In genomic region chr5:96260009-96260408, GRCh38 we compare ENCODE assay signal across 25 cellular contexts.
A peak's percentile ranks its signal among the peaks of the same experiment; 100 is the strongest.
DNase-seq lines count a peak whose midpoint lies in the region; TF ChIP-seq lines count a peak whose summit lies in the region.
"Had no signal": no experiment of that assay in that cellular context is flagged by ENCODE, and none has a peak within 500 bp of the region (broad histone marks: within the 10 kb centered on the region; RNA-seq: fewer than 3 reads in every experiment).

No MANE protein-coding gene starts in this region.

- H3K4me1 Mint-ChIP-seq in nephron = no peaks in the 10 kb centered on the region
- H3K4me1 Mint-ChIP-seq: natural killer cell had no signal

- DNase-seq in coronary artery (ENCODE audit: low spot score) (no peak), mucosa of gallbladder (ENCODE audit: low spot score) (no peak), pons (ENCODE audit: low spot score) (no peak), NOMO-1 (lab: John Stamatoyannopoulos, UW; ENCODE audit: unreplicated experiment in 2 of 2) (no peak), caudate nucleus (lab: John Stamatoyannopoulos, UW) (no peak)
- DNase-seq: activated B cell treated with CpG ODN at 0.5 μM for 24 hours; activated CD4-positive, alpha-beta T cell treated with anti-CD3 and anti-CD28 coated beads, Interleukin-2, amount 50 U/mL, for 1 hour; activated CD8-positive, alpha-beta memory T cell treated with anti-CD3 and anti-CD28 coated beads, Interleukin-2, amount 10 ng/mL, durations not matched to agents 7 days and 5 days; activated naive CD4-positive, alpha-beta T cell; activated T-cell treated with anti-CD3 and anti-CD28 coated beads, Interleukin-2, amount 50 U/mL, for 48 hours; adrenal gland; left lung; natural killer cell; NCI-H1048; NCI-H187 treated with DMSO at 0.1 percent for 48 hours; NCI-H526 treated with DMSO at 0.1 percent for 48 hours; right cardiac atrium; stimulated activated CD4-positive, alpha-beta T cell treated with anti-CD3 and anti-CD28 coated beads, Interleukin-12 subunit alpha, Interleukin-12 subunit beta, amount 100 ng/mL, for 4 hours; stimulated activated CD4-positive, alpha-beta T cell treated with anti-CD3 and anti-CD28 coated beads, Interleukin-4, amount 100 ng/mL, for 1 hour had no signal

- H3K36me3 ChIP-seq in OCI-LY3 (replicated peaks; ENCODE audit: low read depth, low read length) = no peaks in the 10 kb centered on the region
- H3K36me3 ChIP-seq: adrenal gland, cardiac muscle cell, left lung had no signal

- H2AFZ ChIP-seq in OCI-LY3 (ENCODE audit: low read depth, low read length) = no peak overlapping the region
- H2AFZ ChIP-seq: parathyroid adenoma had no signal

- no peaks in the 10 kb centered on the region for H3K27me3 ChIP-seq in OCI-LY3 (ENCODE audit: low read depth, low read length)
- H3K27me3 ChIP-seq: adrenal gland, cardiac muscle cell, left lung had no signal

- H3K27ac Mint-ChIP-seq in nephron = peak overlapping the region in 2 of 3 experiments; percentile 65 to 68
- H3K27ac Mint-ChIP-seq: activated B cell treated with CpG ODN at 0.5 μM for 24 hours; activated CD8-positive, alpha-beta memory T cell treated with anti-CD3 and anti-CD28 coated beads, Interleukin-2, amount 10 ng/mL, durations not matched to agents 7 days and 5 days; dendritic cell treated with granulocyte-macrophage colony-stimulating factor and Interleukin-4, amounts not matched to agents 40 ng/mL and 50 ng/mL, for 4 days; natural killer cell had no signal

- H3K79me2 ChIP-seq in OCI-LY3 (ENCODE audit: low read length) = no peaks in the 10 kb centered on the region
- H3K79me2 ChIP-seq: parathyroid adenoma had no signal

- no peaks in the 10 kb centered on the region for H4K20me1 ChIP-seq in OCI-LY3 (ENCODE audit: insufficient read depth, low read length)

- no peak overlapping the region for H3K9ac ChIP-seq in OCI-LY3 (ENCODE audit: low read length)
- H3K9ac ChIP-seq: parathyroid adenoma had no signal

- H3K36me3 Mint-ChIP-seq in nephron (ENCODE audit: low read depth) = no peaks in the 10 kb centered on the region
- H3K36me3 Mint-ChIP-seq: natural killer cell had no signal

- no peaks in the 10 kb centered on the region for H3K27me3 Mint-ChIP-seq in nephron (ENCODE audit: low read depth)
- H3K27me3 Mint-ChIP-seq: activated B cell treated with CpG ODN at 0.5 μM for 24 hours; dendritic cell treated with granulocyte-macrophage colony-stimulating factor and Interleukin-4, amounts not matched to agents 40 ng/mL and 50 ng/mL, for 4 days had no signal

- H3K9me3 ChIP-seq in OCI-LY3 (ENCODE audit: insufficient read depth, low read length) = no peaks in the 10 kb centered on the region
- H3K9me3 ChIP-seq: adrenal gland, left lung had no signal

- TF ChIP-seq CTCF in OCI-LY3 (IDR thresholded peaks at IDR 0.05; ENCODE audit: low read depth, low read length) = no peak
- no peak for TF ChIP-seq CTCF in coronary artery (IDR thresholded peaks at IDR 0.05)
- TF ChIP-seq CTCF in nephron (IDR thresholded peaks at IDR 0.05; ENCODE audit: unreplicated experiment in 3 of 3) = no peak

- peaks cover 37% of the 10 kb centered on the region for H3K4me1 ChIP-seq in OCI-LY3 (ENCODE audit: low read length)
- H3K4me1 ChIP-seq: parathyroid adenoma had no signal

- H3K4me3 Mint-ChIP-seq in nephron = peak overlapping the region in 1 of 3 experiments; percentile 4
- H3K4me3 Mint-ChIP-seq: activated B cell treated with CpG ODN at 0.5 μM for 24 hours; activated CD8-positive, alpha-beta memory T cell treated with anti-CD3 and anti-CD28 coated beads, Interleukin-2, amount 10 ng/mL, durations not matched to agents 7 days and 5 days; dendritic cell treated with granulocyte-macrophage colony-stimulating factor and Interleukin-4, amounts not matched to agents 40 ng/mL and 50 ng/mL, for 4 days; natural killer cell had no signal

- H3K9me3 Mint-ChIP-seq in nephron = no peaks in the 10 kb centered on the region
- H3K9me3 Mint-ChIP-seq: activated B cell treated with CpG ODN at 0.5 μM for 24 hours had no signal

- H3K4me2 ChIP-seq in OCI-LY3 (ENCODE audit: low read length) = peak overlapping the region; percentile 72

- H3K4me3 ChIP-seq in OCI-LY3 (ENCODE audit: low read length) (no peak overlapping the region), coronary artery (no peak overlapping the region)
- H3K4me3 ChIP-seq: adrenal gland, cardiac muscle cell, left lung had no signal

- H3K27ac ChIP-seq in OCI-LY3 (ENCODE audit: low read length) (no peak overlapping the region), coronary artery (peak overlapping the region; percentile 31 to 54), caudate nucleus (ENCODE audit: low read depth, low read length) (no peak overlapping the region)
- H3K27ac ChIP-seq: cardiac muscle cell, parathyroid adenoma, RWPE1 had no signal

Comparison
In these comparisons a context has a peak if more than half of its experiments do, and no peak if none do; other contexts are left out.
1. H3K27ac ChIP-seq: peak in coronary artery (2 of 2); none in OCI-LY3 (single experiment) and caudate nucleus (single experiment).